ENCODE assay signal across 7 cellular contexts in the genomic region with DNA sequence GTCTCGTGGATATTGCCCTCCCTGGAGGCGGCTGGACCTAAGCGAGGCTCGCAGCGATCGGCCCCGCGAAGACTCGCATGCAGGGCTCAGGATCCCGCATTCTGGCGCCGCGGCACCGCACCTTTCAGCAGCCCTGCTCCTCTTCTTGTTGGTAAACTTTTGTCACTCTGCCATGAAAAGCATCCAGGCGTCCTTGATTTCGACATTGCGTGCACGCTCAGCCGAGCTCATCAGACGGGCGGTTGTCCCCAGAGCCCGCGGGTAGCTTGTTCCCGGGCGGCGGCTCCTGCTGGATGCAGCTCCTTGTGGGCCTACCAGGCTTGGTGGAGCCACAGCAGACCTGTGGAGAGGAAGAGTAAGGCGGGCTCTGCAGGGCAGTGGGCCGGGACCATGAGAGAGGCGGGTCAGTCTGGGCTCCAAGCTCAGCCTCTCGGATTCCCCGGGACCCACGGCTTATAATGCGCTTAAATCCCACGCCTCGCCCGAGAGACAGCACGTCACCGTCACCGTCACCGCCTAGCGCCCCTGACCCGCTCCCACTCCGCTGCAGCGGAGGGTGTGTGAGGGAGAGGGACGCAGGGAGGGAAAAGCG. TPM values are rescaled to one million over a fixed set of nuclear protein-coding genes. Genes with fewer than 3 reads are reported as not detected.
DNase-seq lines count a peak whose midpoint lies in the region; ATAC-seq, FAIRE-seq and TF ChIP-seq lines count a peak whose summit lies in the region.

No MANE protein-coding gene starts in this region.

- H3K4me1 ChIP-seq in GM23338 (ENCODE audit: insufficient read depth) (peaks cover 5% of the 10 kb centered on the region; the same call in 1 of the 2 replicates), mononuclear cell (ENCODE audit: insufficient read depth, low read length) (peaks cover 33% of the 10 kb centered on the region), upper lobe of left lung (peaks cover 14 to 33% (median 23%) of the 10 kb centered on the region in 4 donors)

- no peak overlapping the region for H3K27ac Mint-ChIP-seq in GM23338

- peaks cover 7% of the 10 kb centered on the region for H3K9me3 ChIP-seq in mononuclear cell (ENCODE audit: low read depth, low read length)
- no peaks in the 10 kb centered on the region for H3K9me3 ChIP-seq in upper lobe of left lung

- peaks cover 21% of the 10 kb centered on the region for H3K36me3 Mint-ChIP-seq in GM23338 (ENCODE audit: low read depth)

- no peak for TF ChIP-seq EP300 in upper lobe of left lung (IDR thresholded peaks at IDR 0.05)

- H3K4me3 ChIP-seq in GM23338 (peak overlapping the region; percentile 65), mononuclear cell (ENCODE audit: low read length) (peak overlapping the region; percentile 22), upper lobe of left lung (peak overlapping the region in 3 of 4 donors; percentile 46 to 56 (median 48))

- H3K9me3 Mint-ChIP-seq in GM23338, result peaks cover 18% of the 10 kb centered on the region

- no peak for TF ChIP-seq POLR2A in upper lobe of left lung (IDR thresholded peaks at IDR 0.05)

- no peak for TF ChIP-seq CTCF in GM23338 (conservative IDR thresholded peaks at IDR 0.05; ENCODE audit: low read depth in 2 of 2)
- TF ChIP-seq CTCF in upper lobe of left lung (IDR thresholded peaks at IDR 0.05), result no peak

- H2AFZ ChIP-seq in GM23338, result peak overlapping the region; percentile 92

- H3K27ac ChIP-seq in GM23338 (ENCODE audit: low read depth) (no peak overlapping the region), caudate nucleus (ENCODE audit: low read depth, low read length) (peak overlapping the region; percentile 7), upper lobe of left lung (peak overlapping the region in 1 of 4 donors; percentile 82)

- H3K27me3 ChIP-seq in GM23338 (ENCODE audit: insufficient read depth) (peaks cover 64% of the 10 kb centered on the region), mononuclear cell (ENCODE audit: insufficient read depth, low read length) (peaks cover 36% of the 10 kb centered on the region), upper lobe of left lung (peaks cover 0 to 26% (median 4%) of the 10 kb centered on the region in 4 donors)

- peak overlapping the region; percentile 81 for H3K4me2 ChIP-seq in GM23338

- H3K36me3 ChIP-seq in GM23338 (ENCODE audit: insufficient read depth), result peaks cover 9% of the 10 kb centered on the region
- no peaks in the 10 kb centered on the region for H3K36me3 ChIP-seq in upper lobe of left lung

- H3K4me3 Mint-ChIP-seq in GM23338, result peak overlapping the region; percentile 68

- no peaks in the 10 kb centered on the region for H3K79me2 ChIP-seq in GM23338 (replicated peaks; ENCODE audit: insufficient read depth)

- H4K20me1 ChIP-seq in GM23338 (replicated peaks; ENCODE audit: insufficient read depth), result no peaks in the 10 kb centered on the region

- FAIRE-seq in urothelium cell line (lab: Jason Lieb, UNC), result no peak

- WGBS in upper lobe of left lung, 2 donors, result 7% methylated on average over 13 to 45 of the region's 46 CpGs

- no peaks in the 10 kb centered on the region for H3F3A ChIP-seq in GM23338 (replicated peaks; ENCODE audit: low read depth)

- H3K27me3 Mint-ChIP-seq in GM23338 (ENCODE audit: insufficient read depth, low read depth, poor library complexity), result peaks cover 26% of the 10 kb centered on the region

- DNase-seq in GM23338 (ENCODE audit: low spot score) (peak; percentile 65), NCI-H69 (lab: John Stamatoyannopoulos, UW) (peak; percentile 65), caudate nucleus (lab: John Stamatoyannopoulos, UW) (peak in 31 of 61 donors; percentile 12 to 68 (median 37)), upper lobe of left lung (peak; percentile 33 to 87), urothelium cell line (ENCODE audit: low spot score) (no peak), GM19240 (ENCODE audit: insufficient read length, low spot score) (no peak)

- no peaks in the 10 kb centered on the region for H3K9me2 ChIP-seq in GM23338 (ENCODE audit: insufficient read depth)

- ATAC-seq in GM23338 (peak; percentile 16), upper lobe of left lung (ENCODE audit: low FRiP score in 2 of 2) (no peak)

- peaks cover 11% of the 10 kb centered on the region for H3K4me1 Mint-ChIP-seq in GM23338

TF ChIP-seq in GM23338, 12 proteins besides CTCF, POLR2A, EP300 and RAD21:
- TF ChIP-seq ZNF331 (CRISPR knock-in tag; IDR thresholded peaks at IDR 0.05; ENCODE audit: low read depth) (no peak), CREB1 (CRISPR knock-in tag; IDR thresholded peaks at IDR 0.05; ENCODE audit: low read depth) (peak; percentile 53; the same call in 1 of the 2 replicates), EZH2 (IDR thresholded peaks at IDR 0.05; ENCODE audit: low read depth, unreplicated experiment) (peak; percentile 70)

RNA-seq across cellular contexts. Expression of a gene that starts 1.8 kb away (rescaled TPM):
- 2.4 and 2.7 TPM in 2 replicates for total RNA-seq in GM23338 (2014; rRNA removed; shearing (Covaris generic))
- polyA plus RNA-seq in GM23338 (2016; fragmentation: Nextera tagmentation; extraction: Ambion mirVana), result 4.7 and 6.9 TPM in 2 replicates
- total RNA-seq in mononuclear cell, result 2.0 TPM
- total RNA-seq in upper lobe of left lung, result 10 to 100 TPM in 2 of 6 donors, 1 to 10 TPM in 2, under 1 TPM in 2; 0.67 to 14.4 (median 1.8) TPM

Comparison
In these comparisons a context has a peak if more than half of its experiments do, and no peak if none do; other contexts are left out.
1. DNase-seq: peak in GM23338 (single experiment), NCI-H69 (single experiment), caudate nucleus (31 of 61) and upper lobe of left lung (2 of 2); none in urothelium cell line (single experiment) and GM19240 (single experiment).
2. Peak in every context shown above with its lines, with median percentiles within 50 percentile points of each other: H3K4me3 ChIP-seq.